ENCODE assay signal across 2 cellular contexts in the genomic region with DNA sequence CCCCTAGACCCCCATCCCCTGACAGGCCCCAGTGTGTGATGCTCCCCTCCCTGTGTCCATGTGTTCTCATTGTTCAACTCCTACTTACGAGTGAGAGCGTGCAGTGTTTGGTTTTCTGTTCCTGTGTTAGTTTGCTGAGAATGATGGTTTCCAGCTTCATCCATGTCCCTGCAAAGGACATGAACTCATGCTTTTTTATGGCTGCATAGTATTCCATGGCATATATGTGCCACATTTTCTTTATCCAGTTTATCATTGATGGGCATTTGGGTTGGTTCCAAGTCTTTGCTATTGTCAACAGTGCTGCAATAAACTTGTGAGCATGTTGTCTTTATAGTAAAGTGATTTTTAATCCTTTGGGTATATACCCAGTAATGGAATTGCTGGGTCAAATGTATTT. TPM values are rescaled to one million over a fixed set of nuclear protein-coding genes. Genes with fewer than 3 reads are reported as not detected.
"Had no signal": no experiment of that assay in that cellular context is flagged by ENCODE, and none has a peak within 500 bp of the region (broad histone marks: within the 10 kb centered on the region; RNA-seq: fewer than 3 reads in every experiment).

No MANE protein-coding gene starts in this region.

RNA-seq across cellular contexts. Expression of gene TMEM178B, which starts 42.8 kb away (rescaled TPM):
- total RNA-seq: endothelial cell of umbilical vein, foreskin keratinocyte had no signal
- polyA plus RNA-seq: endothelial cell of umbilical vein, foreskin keratinocyte had no signal
